In genomic region chr14:69263364-69263763, GRCh38 we compare ENCODE assay signal across 10 cellular contexts. TPM values are rescaled to one million over a fixed set of nuclear protein-coding genes. Genes with fewer than 3 reads are reported as not detected.
A peak's percentile ranks its signal among the peaks of the same experiment; 100 is the strongest.
DNase-seq lines count a peak whose midpoint lies in the region; TF ChIP-seq lines count a peak whose summit lies in the region.
"Had no signal": no experiment of that assay in that cellular context is flagged by ENCODE, and none has a peak within 500 bp of the region (broad histone marks: within the 10 kb centered on the region; RNA-seq: fewer than 3 reads in every experiment).

No MANE protein-coding gene starts in this region.

- DNase-seq in DMS79 treated with DMSO at 0.1 percent for 48 hours (lab: John Stamatoyannopoulos, UW) = peak; percentile 43
- peak; percentile 94 for DNase-seq in NCI-H226
- DNase-seq in epithelial cell of esophagus (ENCODE audit: low read depth) = peak; percentile 73
- peak; percentile 28 for DNase-seq in occipital lobe (lab: John Stamatoyannopoulos, UW)
- DNase-seq in MM.1S = no peak
- no peak for DNase-seq in OCI-M2 (lab: John Stamatoyannopoulos, UW; ENCODE audit: unreplicated experiment)
- DNase-seq in effector CD8-positive, alpha-beta T cell (lab: John Stamatoyannopoulos, UW) = no peak
- DNase-seq in activated CD4-positive, alpha-beta T cell treated with anti-CD3 and anti-CD28 coated beads, Interleukin-2, amount 50 U/mL, for 48 hours = no peak
- DNase-seq: activated B cell treated with CpG ODN at 0.5 μM for 24 hours had no signal

- no peaks in the 10 kb centered on the region for H3K36me3 ChIP-seq in MM.1S (replicated peaks; ENCODE audit: insufficient read depth, low read length)
- H3K36me3 ChIP-seq: HAP-1 had no signal

- H2AFZ ChIP-seq in MM.1S (ENCODE audit: low read length) = no peak overlapping the region

- H3K4me2 ChIP-seq in MM.1S (ENCODE audit: low read depth, low read length) = no peak overlapping the region

- H3F3A ChIP-seq in MM.1S (ENCODE audit: insufficient read depth, low read length) = no peaks in the 10 kb centered on the region

- no peak overlapping the region for H3K9ac ChIP-seq in MM.1S (ENCODE audit: low read length)

- H3K9me2 ChIP-seq in MM.1S (replicated peaks; ENCODE audit: insufficient read depth, low read length) = no peaks in the 10 kb centered on the region

- H4K20me1 ChIP-seq in MM.1S (ENCODE audit: insufficient read depth, low read length) = no peaks in the 10 kb centered on the region

- no peaks in the 10 kb centered on the region for H3K27me3 ChIP-seq in MM.1S (replicated peaks; ENCODE audit: insufficient read depth, low read length)

- H3K4me3 ChIP-seq in epithelial cell of esophagus (ENCODE audit: low read length) (no peak overlapping the region), MM.1S (ENCODE audit: low read length) (no peak overlapping the region)
- H3K4me3 ChIP-seq: HAP-1 had no signal

- H3K4me1 ChIP-seq in MM.1S (ENCODE audit: low read length) = no peaks in the 10 kb centered on the region
- H3K4me1 ChIP-seq: HAP-1 had no signal

- TF ChIP-seq CTCF in epithelial cell of esophagus (IDR thresholded peaks at IDR 0.05; ENCODE audit: insufficient read depth, low read depth, low read length, missing control alignments) (no peak), MM.1S (IDR thresholded peaks at IDR 0.05; ENCODE audit: low read length) (no peak)

- no peak overlapping the region for H3K27ac ChIP-seq in MM.1S (ENCODE audit: low read length)

- no peaks in the 10 kb centered on the region for H3K79me2 ChIP-seq in MM.1S (ENCODE audit: low read length)

- H3K9me3 ChIP-seq in MM.1S (replicated peaks; ENCODE audit: insufficient read depth, low read length) = no peaks in the 10 kb centered on the region
- H3K9me3 ChIP-seq: HAP-1 had no signal

RNA-seq across cellular contexts. Expression of gene GALNT16, which starts 3.4 kb away (rescaled TPM):
- total RNA-seq in occipital lobe = 5.5 TPM

Comparison
In these comparisons a context has a peak if more than half of its experiments do, and no peak if none do; other contexts are left out.
1. DNase-seq: peak in DMS79 treated with DMSO at 0.1 percent for 48 hours (single experiment), NCI-H226 (single experiment), epithelial cell of esophagus (single experiment) and occipital lobe (single experiment); none in MM.1S (single experiment), OCI-M2 (single experiment), effector CD8-positive, alpha-beta T cell (single experiment) and activated CD4-positive, alpha-beta T cell treated with anti-CD3 and anti-CD28 coated beads, Interleukin-2, amount 50 U/mL, for 48 hours (0 of 2).